Comparison of ENCODE assay signal across 16 cellular contexts in the genomic region with DNA sequence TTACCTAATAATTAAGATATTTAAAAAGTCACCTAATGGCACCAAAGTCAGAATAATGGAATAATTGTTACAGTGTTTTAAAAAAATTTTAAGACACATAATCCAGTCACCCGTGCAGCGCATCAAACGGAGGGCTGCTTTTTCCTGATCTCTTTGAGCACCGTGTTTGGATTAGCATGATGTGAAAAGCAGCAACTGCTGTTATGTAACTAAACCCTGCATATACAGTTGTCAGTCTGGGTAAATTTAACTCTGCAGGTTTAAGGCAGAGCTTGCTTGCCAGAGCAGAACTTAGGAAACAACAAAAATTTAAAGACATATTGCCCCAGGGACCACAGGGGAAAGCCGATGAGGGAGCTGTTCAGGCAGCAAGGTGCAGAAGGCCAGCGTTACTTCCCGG. TPM values are rescaled to one million over a fixed set of nuclear protein-coding genes. Genes with fewer than 3 reads are reported as not detected.
DNase-seq lines count a peak whose midpoint lies in the region; TF ChIP-seq lines count a peak whose summit lies in the region.
"Had no signal": no experiment of that assay in that cellular context is flagged by ENCODE, and none has a peak within 500 bp of the region (broad histone marks: within the 10 kb centered on the region; RNA-seq: fewer than 3 reads in every experiment).

No MANE protein-coding gene starts in this region.

- no peak for TF ChIP-seq CTCF in dorsolateral prefrontal cortex (IDR thresholded peaks at IDR 0.05 in 54 of 56, conservative IDR thresholded peaks at IDR 0.05 in 2 of 56; ENCODE audit: low read depth in 1 of 56, partially characterized antibody in 56 of 56)

- no peaks in the 10 kb centered on the region for H3K27me3 ChIP-seq in dorsolateral prefrontal cortex
- H3K27me3 ChIP-seq in skeletal muscle tissue (ENCODE audit: control insufficient read depth in 3 of 3, insufficient read depth in 3 of 3, low read length in 3 of 3), result no peaks in the 10 kb centered on the region

- H3K4me3 ChIP-seq in dorsolateral prefrontal cortex, result peak overlapping the region in 2 of 59 donors; percentile 6
- peak overlapping the region; percentile 39 to 56 (median 46) for H3K4me3 ChIP-seq in skeletal muscle tissue (ENCODE audit: low read length in 3 of 3)
- H3K4me3 ChIP-seq: GM23338 had no signal

- H3K9me3 ChIP-seq in skeletal muscle tissue (ENCODE audit: control insufficient read depth in 3 of 3, low read length in 3 of 3), result no peaks in the 10 kb centered on the region

- no peaks in the 10 kb centered on the region for H3K36me3 ChIP-seq in skeletal muscle tissue (ENCODE audit: control insufficient read depth in 3 of 3, insufficient read depth in 3 of 3, low read length in 3 of 3)

- DNase-seq in NCI-H2171 treated with DMSO at 0.1 percent for 48 hours (lab: John Stamatoyannopoulos, UW) (peak; percentile 62), NCI-H2171 (lab: John Stamatoyannopoulos, UW) (no peak), dorsolateral prefrontal cortex (no peak), AG08396 (ENCODE audit: low spot score) (no peak), DMS114 treated with DMSO at 0.1 percent for 48 hours (lab: John Stamatoyannopoulos, UW; ENCODE audit: unreplicated experiment) (no peak)
- DNase-seq in activated naive CD4-positive, alpha-beta T cell (lab: John Stamatoyannopoulos, UW), result no peak
- DNase-seq: AML-193; Calu3; CD4-positive, alpha-beta T cell; DMS153; DMS79 treated with DMSO at 0.1 percent for 48 hours; EL; H7 had no signal

- peak overlapping the region in 48 of 59 donors; percentile 1 to 78 (median 57) for H3K27ac ChIP-seq in dorsolateral prefrontal cortex
- H3K27ac ChIP-seq in skeletal muscle tissue (ENCODE audit: low read depth, low read length), result peak overlapping the region; percentile 75
- H3K27ac ChIP-seq: 22Rv1 had no signal

- peak overlapping the region; percentile 25 to 78 (median 51) for H3K9ac ChIP-seq in skeletal muscle tissue (ENCODE audit: low read depth in 1 of 3, low read length in 3 of 3)

- H3K4me1 ChIP-seq in skeletal muscle tissue (ENCODE audit: control insufficient read depth in 3 of 3, insufficient read depth in 3 of 3, low read length in 3 of 3), result peaks cover 42 to 64% (median 54%) of the 10 kb centered on the region in 3 donors

- intact Hi-C loops in dorsolateral prefrontal cortex (cut with DNase I), result loop anchor here in 1 of 2 donors (10.0 kb wide), 1 partner anchor 638 kb away; no protein-coding TSS in a partner anchor

RNA-seq across cellular contexts. Expression of a gene that starts 32.4 kb away (rescaled TPM):
- total RNA-seq in dorsolateral prefrontal cortex, result 100 to 1,000 TPM in 6 of 120 experiments, 10 to 100 TPM in 114; 42.1 to 143 (median 70.5) TPM
- 27.1 TPM for total RNA-seq in skeletal muscle tissue
